Comparison of ENCODE assay signal across 21 cellular contexts in genomic region chr1:245256528-245256927, GRCh38.
"Had no signal": no experiment of that assay in that cellular context is flagged by ENCODE, and none has a peak within 500 bp of the region (broad histone marks: within the 10 kb centered on the region; RNA-seq: fewer than 3 reads in every experiment).

No MANE protein-coding gene starts in this region.

- H3K27ac ChIP-seq: epithelial cell of prostate, gastroesophageal sphincter, left ventricle myocardium inferior, right lobe of liver, tibial artery, WERI-Rb-1 had no signal

- ATAC-seq: gastroesophageal sphincter; natural killer cell treated with Interleukin-12 subunit alpha and Interleukin-12 subunit beta and Interleukin-15 and Interleukin-18, amount 100 ng/mL, for 72 hours; right lobe of liver; stimulated activated effector memory CD8-positive, alpha-beta T cell treated with anti-CD3 and anti-CD28 coated beads, Interleukin-12 subunit alpha, Interleukin-12 subunit beta, amount 100 ng/mL, for 72 hours; stimulated activated naive CD8-positive, alpha-beta T cell treated with anti-CD3 and anti-CD28 coated beads, Interleukin-15, amount 100 ng/mL, for 72 hours; T-cell had no signal

- H3K36me3 ChIP-seq: gastroesophageal sphincter, left ventricle myocardium inferior, right lobe of liver, tibial artery, WERI-Rb-1 had no signal

- H3K4me1 ChIP-seq: gastroesophageal sphincter, tibial artery had no signal

- H3K27me3 ChIP-seq: gastroesophageal sphincter, right lobe of liver had no signal

- DNase-seq: activated CD4-positive, alpha-beta T cell treated with anti-CD3 and anti-CD28 coated beads for 1 hour; activated naive CD4-positive, alpha-beta T cell treated with Interleukin-2 at 50 U/mL for 16 hours; activated naive CD8-positive, alpha-beta T cell treated with anti-CD3 and anti-CD28 coated beads, Interleukin-2, amount 10 ng/mL, durations not matched to agents 7 days and 5 days; activated T-cell treated with anti-CD3 and anti-CD28 coated beads, Interleukin-2, amount 50 U/mL, for 1 hour; amniotic stem cell; cortex of kidney; head of caudate nucleus; hypothalamus; left ventricle myocardium inferior; mammary epithelial cell; nucleus accumbens; right lobe of liver; stimulated activated CD4-positive, alpha-beta T cell treated with anti-CD3 and anti-CD28 coated beads, Interleukin-2, amount 100 ng/mL, for 24 hours; stimulated activated naive CD8-positive, alpha-beta T cell treated with anti-CD3 and anti-CD28 coated beads, Interleukin-15, amount 100 ng/mL, for 72 hours; T-cell; tibial artery; WERI-Rb-1 had no signal

- H3K9me3 ChIP-seq: right lobe of liver had no signal

- H3K4me3 ChIP-seq: gastroesophageal sphincter, left ventricle myocardium inferior, right lobe of liver, tibial artery had no signal
